Comparison of ENCODE assay signal across 16 cellular contexts in the genomic region with DNA sequence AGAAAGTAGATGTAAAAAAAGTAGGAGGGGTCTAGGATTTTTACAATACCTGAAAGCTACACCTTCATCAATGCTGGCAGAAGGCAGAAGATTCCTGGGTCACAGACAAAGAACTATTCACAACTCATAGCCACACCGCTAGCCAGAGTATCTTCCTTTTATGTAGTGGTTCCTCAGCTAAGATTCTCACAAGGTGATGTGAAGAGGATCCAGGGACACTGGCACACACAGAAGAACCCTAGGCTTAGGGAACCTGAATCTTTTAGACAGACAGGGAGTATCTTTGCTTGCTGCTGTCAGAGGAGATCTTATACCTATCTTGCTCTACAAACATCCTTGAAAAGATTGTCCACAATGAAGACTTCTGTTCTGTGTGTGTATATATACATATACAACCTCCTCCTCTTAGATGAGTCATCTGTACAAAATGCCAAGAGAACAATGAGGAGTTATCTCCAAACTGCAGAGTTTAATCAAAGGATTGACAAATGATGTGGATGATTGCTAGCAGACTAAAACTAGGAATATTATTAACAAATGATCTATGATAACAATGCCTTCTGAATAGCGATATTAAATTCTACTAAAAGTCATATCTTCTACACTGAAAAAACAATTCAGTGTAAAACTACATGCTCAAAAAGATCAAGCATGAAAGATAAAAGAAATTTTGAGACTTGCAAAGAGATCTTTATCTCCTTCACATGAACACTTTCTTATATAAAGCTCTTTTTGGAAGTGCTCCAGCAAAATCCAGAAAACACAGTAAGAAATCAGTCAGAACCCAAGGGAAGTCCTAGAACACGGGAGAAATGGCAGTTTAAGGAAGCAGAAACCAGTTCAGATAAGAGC.
A peak's percentile ranks its signal among the peaks of the same experiment; 100 is the strongest.
DNase-seq lines count a peak whose midpoint lies in the region; ATAC-seq, FAIRE-seq and TF ChIP-seq lines count a peak whose summit lies in the region.
"Had no signal": no experiment of that assay in that cellular context is flagged by ENCODE, and none has a peak within 500 bp of the region (broad histone marks: within the 10 kb centered on the region; RNA-seq: fewer than 3 reads in every experiment).

No MANE protein-coding gene starts in this region.

- H3K4me2 ChIP-seq in HepG2 (ENCODE audit: low read depth, low read length) (no peak overlapping the region), SK-N-SH (peak overlapping the region; percentile 52; the same call in 1 of the 2 replicates)

- no peak overlapping the region; a peak in 1 of 6 replicates for H3K4me3 ChIP-seq in HepG2 (replicated peaks in 1 of 3; ENCODE audit: insufficient read depth in 1 of 3, low read depth in 2 of 3, low read length in 3 of 3)
- no peak overlapping the region for H3K4me3 ChIP-seq in right lobe of liver
- H3K4me3 ChIP-seq in SK-N-SH (ENCODE audit: low read depth in 2 of 2, low read length in 1 of 2): no peak overlapping the region; a peak in 1 of 4 replicates
- H3K4me3 ChIP-seq: dorsolateral prefrontal cortex, gastroesophageal sphincter, ovary, testis had no signal

- H3K27me3 ChIP-seq in HepG2 (ENCODE audit: control insufficient read depth in 1 of 2, insufficient read depth in 2 of 2, low read length in 2 of 2): no peaks in the 10 kb centered on the region
- no peaks in the 10 kb centered on the region for H3K27me3 ChIP-seq in right lobe of liver
- no peaks in the 10 kb centered on the region for H3K27me3 ChIP-seq in SK-N-SH (ENCODE audit: insufficient read depth)
- H3K27me3 ChIP-seq: gastroesophageal sphincter, ovary, testis had no signal

- in situ Hi-C loops in HepG2 (cut with HindIII; ENCODE audit: extremely low pct_ligation_motif_present, low pct_unique_long_range_greater_than_20kb): no loop called here

- FAIRE-seq in HepG2 (lab: Jason Lieb, UNC) (no peak), urothelium cell line (lab: Jason Lieb, UNC) (peak; percentile 69)

- DNase-seq in HepG2 (ENCODE audit: low spot score) (peak; percentile 82), right lobe of liver (no peak), SK-N-SH (no peak), fibroblast of peridontal ligament (ENCODE audit: extremely low read depth) (peak; percentile 36), urothelium cell line (ENCODE audit: low spot score) (peak; percentile 43), substantia nigra (lab: John Stamatoyannopoulos, UW) (no peak), activated T-cell treated with anti-CD3 and anti-CD28 coated beads for 4 hours (no peak), NCI-H82 treated with DMSO at 0.1 percent for 48 hours (lab: John Stamatoyannopoulos, UW; ENCODE audit: unreplicated experiment) (no peak)
- DNase-seq: activated CD4-positive, alpha-beta T cell treated with anti-CD3 and anti-CD28 coated beads, Interleukin-2, amount 10 ng/mL, durations not matched to agents 24 days and 14 days; activated T-cell treated with anti-CD3 and anti-CD28 coated beads, Interleukin-2, amount 50 U/mL, for 72 hours; dorsolateral prefrontal cortex; NCI-H1105; NCI-H446; ovary; testis had no signal

- peak in 1 of 2 experiments; percentile 55; a peak in 1 of 4 replicates for TF ChIP-seq EP300 in HepG2 (IDR thresholded peaks at IDR 0.05; ENCODE audit: low read depth in 2 of 2, low read length in 2 of 2)
- peak; percentile 33; the same call in 1 of the 2 replicates for TF ChIP-seq EP300 in HepG2 (CRISPR knock-in tag; IDR thresholded peaks at IDR 0.05; ENCODE audit: borderline replicate concordance)
- TF ChIP-seq EP300 in SK-N-SH (IDR thresholded peaks at IDR 0.05; ENCODE audit: borderline replicate concordance in 1 of 2, low read depth in 1 of 2, low read length in 1 of 2): peak in 1 of 2 experiments; percentile 32; a peak in 1 of 4 replicates

- H2AFZ ChIP-seq in HepG2 (ENCODE audit: low read length) (no peak overlapping the region), SK-N-SH (ENCODE audit: low read depth) (no peak overlapping the region)

- POLR2A ChIA-PET in HepG2 (lab: Yijun Ruan, JAX) (no interaction called here), SK-N-SH (lab: Yijun Ruan, JAX) (no interaction called here)

- peak; percentile 64 for ATAC-seq in HepG2
- no peak for ATAC-seq in right lobe of liver
- ATAC-seq: activated T-cell treated with anti-CD3 and anti-CD28 coated beads, Interleukin-2, amount 50 U/mL, for 72 hours; gastroesophageal sphincter had no signal

- no peaks in the 10 kb centered on the region for H4K20me1 ChIP-seq in HepG2 (ENCODE audit: insufficient read depth, low read length)
- H4K20me1 ChIP-seq in SK-N-SH (ENCODE audit: insufficient read depth): no peaks in the 10 kb centered on the region

- peaks cover 18% of the 10 kb centered on the region for H3F3A ChIP-seq in SK-N-SH (replicated peaks; ENCODE audit: insufficient read depth)

- intact Hi-C loops in HepG2 (cut with micrococcal nuclease; ENCODE audit: unreplicated experiment) (no loop called here), right lobe of liver (cut with DNase I) (no loop called here)

- CTCF ChIA-PET in HepG2 (lab: Yijun Ruan, JAX; ENCODE audit: low intra/inter-chr PET ratio, low total read pairs) (no interaction called here), SK-N-SH (lab: Yijun Ruan, JAX) (interaction anchor here (0.6 kb wide), 1 partner anchor 645 kb away, joined by 3 read pairs; no protein-coding TSS in a partner anchor)

- WGBS in HepG2 (ENCODE audit: low lambda C conversion rate): 89% methylated on average over 3 of the region's 3 CpGs
- WGBS in right lobe of liver (ENCODE audit: insufficient coverage, low coverage, low lambda C conversion rate, missing lambda C conversion rate): 69% methylated on average over 3 of the region's 3 CpGs
- WGBS in SK-N-SH (ENCODE audit: low lambda C conversion rate): 47% methylated on average over 3 of the region's 3 CpGs

- H3K9ac ChIP-seq in HepG2 (ENCODE audit: insufficient read depth, low read depth, low read length): no peak overlapping the region
- H3K9ac ChIP-seq in SK-N-SH: no peak overlapping the region; the same call in 1 of the 2 replicates

- TF ChIP-seq CTCF in HepG2 (CRISPR knock-in tag; IDR thresholded peaks at IDR 0.05) (no peak), right lobe of liver (IDR thresholded peaks at IDR 0.05) (no peak), SK-N-SH (IDR thresholded peaks at IDR 0.05) (no peak)

- no TSS peak for BruUV-seq in HepG2 (replicated peaks; lab: Mats Ljungman, UMichigan)

- peak overlapping the region; percentile 48 for H3K27ac ChIP-seq in HepG2 (ENCODE audit: extremely low read length, insufficient read depth, low read length)
- H3K27ac ChIP-seq in right lobe of liver: no peak overlapping the region
- peak overlapping the region in 1 of 2 experiments; percentile 76; a peak in 2 of 4 replicates for H3K27ac ChIP-seq in SK-N-SH (ENCODE audit: low read depth in 2 of 2, low read length in 1 of 2)
- H3K27ac ChIP-seq in substantia nigra (ENCODE audit: low read depth, low read length, poor library complexity, severe bottlenecking): no peak overlapping the region
- H3K27ac ChIP-seq: dorsolateral prefrontal cortex, gastroesophageal sphincter, ovary, testis had no signal

- H3K4me1 ChIP-seq in HepG2 (ENCODE audit: insufficient read depth, low read length) (peaks cover 31% of the 10 kb centered on the region), right lobe of liver (no peaks in the 10 kb centered on the region), SK-N-SH (ENCODE audit: control insufficient read depth in 1 of 2, insufficient read depth in 2 of 2, low read depth in 1 of 2, low read length in 1 of 2) (peaks cover 4 to 22% of the 10 kb centered on the region in 2 experiments; a peak in 3 of 4 replicates)
- H3K4me1 ChIP-seq: testis had no signal

- no peaks in the 10 kb centered on the region for H3K9me2 ChIP-seq in SK-N-SH

- TF ChIP-seq POLR2A in HepG2 (IDR thresholded peaks at IDR 0.05; ENCODE audit: insufficient read depth in 1 of 2, low read depth in 2 of 2, low read length in 2 of 2): no peak
- no peak for TF ChIP-seq POLR2A in right lobe of liver (IDR thresholded peaks at IDR 0.05)

- H3K79me2 ChIP-seq in HepG2 (ENCODE audit: insufficient read depth, low read length) (no peaks in the 10 kb centered on the region), SK-N-SH (ENCODE audit: insufficient read depth) (peaks cover 6% of the 10 kb centered on the region; the same call in 1 of the 2 replicates)

- H3K9me3 ChIP-seq in HepG2 (ENCODE audit: low read length): no peaks in the 10 kb centered on the region
- no peaks in the 10 kb centered on the region for H3K9me3 ChIP-seq in right lobe of liver
- no peaks in the 10 kb centered on the region for H3K9me3 ChIP-seq in SK-N-SH
- H3K9me3 ChIP-seq: gastroesophageal sphincter, ovary, testis had no signal

- H3K36me3 ChIP-seq in HepG2 (replicated peaks in 1 of 2; ENCODE audit: control insufficient read depth in 1 of 2, insufficient read depth in 2 of 2, low read length in 2 of 2) (no peaks in the 10 kb centered on the region), right lobe of liver (no peaks in the 10 kb centered on the region), SK-N-SH (replicated peaks in 1 of 2; ENCODE audit: control insufficient read depth in 1 of 2, insufficient read depth in 2 of 2, low read length in 1 of 2) (no peaks in the 10 kb centered on the region)
- H3K36me3 ChIP-seq: gastroesophageal sphincter, ovary had no signal

- TF ChIP-seq RAD21 in HepG2 (CRISPR knock-in tag; IDR thresholded peaks at IDR 0.05) (no peak), SK-N-SH (IDR thresholded peaks at IDR 0.05; ENCODE audit: low read length) (no peak)

TF ChIP-seq in HepG2, 621 proteins besides CTCF, POLR2A, EP300 and RAD21 (continues in another document):
- no peak for TF ChIP-seq ZNF607 (CRISPR knock-in tag; IDR thresholded peaks at IDR 0.05; ENCODE audit: borderline replicate concordance)
- TF ChIP-seq ZMYM2 (CRISPR knock-in tag; IDR thresholded peaks at IDR 0.05): no peak
- no peak for TF ChIP-seq FOXP1 (IDR thresholded peaks at IDR 0.05)
- no peak for TF ChIP-seq FOXP1 (CRISPR knock-in tag; IDR thresholded peaks at IDR 0.05)
- no peak for TF ChIP-seq TBL1XR1 (IDR thresholded peaks at IDR 0.05; ENCODE audit: borderline replicate concordance, low read length, partially characterized antibody)
- no peak for TF ChIP-seq ZNF777 (CRISPR knock-in tag; IDR thresholded peaks at IDR 0.05)
- no peak for TF ChIP-seq AKAP8 (CRISPR knock-in tag; IDR thresholded peaks at IDR 0.05)
- TF ChIP-seq ZFP37 (CRISPR knock-in tag; IDR thresholded peaks at IDR 0.05; ENCODE audit: borderline replicate concordance): no peak

TF ChIP-seq in SK-N-SH, 30 proteins besides CTCF, POLR2A, EP300 and RAD21 (continues in another document):
- TF ChIP-seq, protein P1, sequence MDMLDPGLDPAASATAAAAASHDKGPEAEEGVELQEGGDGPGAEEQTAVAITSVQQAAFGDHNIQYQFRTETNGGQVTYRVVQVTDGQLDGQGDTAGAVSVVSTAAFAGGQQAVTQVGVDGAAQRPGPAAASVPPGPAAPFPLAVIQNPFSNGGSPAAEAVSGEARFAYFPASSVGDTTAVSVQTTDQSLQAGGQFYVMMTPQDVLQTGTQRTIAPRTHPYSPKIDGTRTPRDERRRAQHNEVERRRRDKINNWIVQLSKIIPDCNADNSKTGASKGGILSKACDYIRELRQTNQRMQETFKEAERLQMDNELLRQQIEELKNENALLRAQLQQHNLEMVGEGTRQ (IDR thresholded peaks at IDR 0.05; ENCODE audit: borderline replicate concordance, low read depth, low read length): no peak
- peak; percentile 67; the same call in 1 of the 2 replicates for TF ChIP-seq NFIC (IDR thresholded peaks at IDR 0.05; ENCODE audit: borderline replicate concordance)
- peak; percentile 76; the same call in 1 of the 2 replicates for TF ChIP-seq FOSL2 (IDR thresholded peaks at IDR 0.05; ENCODE audit: borderline replicate concordance, low read depth)
- TF ChIP-seq JUND (IDR thresholded peaks at IDR 0.05): peak; percentile 86

Comparison
In these comparisons a context has a peak if more than half of its experiments do, and no peak if none do; other contexts are left out.
1. DNase-seq: peak in HepG2 (single experiment), fibroblast of peridontal ligament (single experiment) and urothelium cell line (single experiment); none in right lobe of liver (0 of 3), SK-N-SH (single experiment), substantia nigra (0 of 49), activated T-cell treated with anti-CD3 and anti-CD28 coated beads for 4 hours (single experiment) and NCI-H82 treated with DMSO at 0.1 percent for 48 hours (single experiment).